11 cellular contexts compared by ENCODE assay signal in the genomic region with DNA sequence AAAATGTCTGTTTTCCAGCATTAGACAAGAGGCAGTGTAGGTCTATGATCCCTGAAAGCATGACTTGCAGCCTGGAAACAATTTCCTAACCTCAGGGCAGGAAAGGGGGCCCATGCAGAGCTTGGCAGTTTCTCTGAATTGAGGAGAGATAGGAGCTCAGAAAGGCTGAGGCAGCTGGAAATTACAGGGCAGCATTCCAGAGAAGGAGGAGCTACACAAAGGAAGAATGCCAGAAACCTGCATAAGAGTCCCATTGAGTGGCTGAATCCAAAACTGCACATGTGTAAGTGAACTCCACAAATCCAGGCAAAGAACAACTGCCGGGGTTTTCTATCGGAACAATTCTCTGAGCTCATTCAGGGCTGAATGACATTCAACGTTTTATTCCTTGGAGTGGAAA.
A peak's percentile ranks its signal among the peaks of the same experiment; 100 is the strongest.
DNase-seq lines count a peak whose midpoint lies in the region; ATAC-seq, FAIRE-seq and TF ChIP-seq lines count a peak whose summit lies in the region.
"Had no signal": no experiment of that assay in that cellular context is flagged by ENCODE, and none has a peak within 500 bp of the region (broad histone marks: within the 10 kb centered on the region; RNA-seq: fewer than 3 reads in every experiment).

No MANE protein-coding gene starts in this region.

- intact Hi-C loops in sciatic nerve (cut with DNase I), result no loop called here
- intact Hi-C loops in activated naive CD4-positive, alpha-beta T cell treated with anti-CD3 and anti-CD28 coated beads for 36 hours (cut with micrococcal nuclease), result no loop called here

- no peak for TF ChIP-seq CTCF in astrocyte (IDR thresholded peaks at IDR 0.05; ENCODE audit: insufficient read depth, low read depth, low read length)

- peaks cover 4% of the 10 kb centered on the region for H3K9me3 ChIP-seq in astrocyte (ENCODE audit: insufficient read depth, low read depth, low read length)

- no peak overlapping the region for H3K27ac Mint-ChIP-seq in astrocyte (ENCODE audit: unreplicated experiment)
- H3K27ac Mint-ChIP-seq in activated naive CD4-positive, alpha-beta T cell treated with anti-CD3 and anti-CD28 coated beads for 36 hours, result no peak overlapping the region

- H3K9ac ChIP-seq in astrocyte (ENCODE audit: low read length), result no peak overlapping the region

- H3K36me3 ChIP-seq in astrocyte (ENCODE audit: insufficient read depth, low read length), result no peaks in the 10 kb centered on the region

- no peaks in the 10 kb centered on the region for H3K4me1 ChIP-seq in astrocyte (ENCODE audit: insufficient read depth, low read length)
- H3K4me1 ChIP-seq: A549 had no signal

- no peaks in the 10 kb centered on the region for H3K27me3 ChIP-seq in astrocyte (ENCODE audit: insufficient read depth, low read length)

- CTCF ChIA-PET in activated naive CD4-positive, alpha-beta T cell treated with anti-CD3 and anti-CD28 coated beads for 36 hours (lab: Charles Lee), result interaction anchor here (0.7 kb wide), 1 partner anchor 82 kb away, joined by 3 read pairs; no protein-coding TSS in a partner anchor

- no peak overlapping the region for H3K27ac ChIP-seq in astrocyte (ENCODE audit: low read depth, low read length)
- H3K27ac ChIP-seq: A549 had no signal

- peaks cover 13% of the 10 kb centered on the region for H3K9me3 Mint-ChIP-seq in astrocyte (ENCODE audit: unreplicated experiment)
- peaks cover 11% of the 10 kb centered on the region for H3K9me3 Mint-ChIP-seq in activated naive CD4-positive, alpha-beta T cell treated with anti-CD3 and anti-CD28 coated beads for 36 hours

- H3K79me2 ChIP-seq in astrocyte (ENCODE audit: insufficient read depth, low read length), result no peaks in the 10 kb centered on the region

- no peak overlapping the region for H2AFZ ChIP-seq in astrocyte (ENCODE audit: low read depth, low read length)

- H3K4me3 Mint-ChIP-seq in astrocyte (ENCODE audit: unreplicated experiment), result no peak overlapping the region
- no peak overlapping the region for H3K4me3 Mint-ChIP-seq in activated naive CD4-positive, alpha-beta T cell treated with anti-CD3 and anti-CD28 coated beads for 36 hours

- no peak overlapping the region for H3K4me2 ChIP-seq in astrocyte (ENCODE audit: low read length)
- H3K4me2 ChIP-seq: A549 had no signal

- H3K36me3 Mint-ChIP-seq in astrocyte (ENCODE audit: low read depth, unreplicated experiment), result no peaks in the 10 kb centered on the region
- no peaks in the 10 kb centered on the region for H3K36me3 Mint-ChIP-seq in activated naive CD4-positive, alpha-beta T cell treated with anti-CD3 and anti-CD28 coated beads for 36 hours (ENCODE audit: low read depth)

- H3K27me3 Mint-ChIP-seq in astrocyte (ENCODE audit: low read depth, unreplicated experiment), result no peaks in the 10 kb centered on the region
- no peaks in the 10 kb centered on the region for H3K27me3 Mint-ChIP-seq in activated naive CD4-positive, alpha-beta T cell treated with anti-CD3 and anti-CD28 coated beads for 36 hours (ENCODE audit: low read depth)

- ATAC-seq in sciatic nerve (peak; percentile 91), HG02571 (IDR thresholded peaks at IDR 0.05; ENCODE audit: unreplicated experiment) (no peak)
- ATAC-seq: A549 had no signal

- no peaks in the 10 kb centered on the region for H4K20me1 ChIP-seq in astrocyte (ENCODE audit: insufficient read depth, low read length)

- FAIRE-seq in astrocyte (lab: Jason Lieb, UNC), result no peak
- FAIRE-seq: A549, islet of Langerhans had no signal

- H3K4me1 Mint-ChIP-seq in astrocyte (ENCODE audit: low read depth, unreplicated experiment), result no peaks in the 10 kb centered on the region
- H3K4me1 Mint-ChIP-seq in activated naive CD4-positive, alpha-beta T cell treated with anti-CD3 and anti-CD28 coated beads for 36 hours (ENCODE audit: low read depth), result no peaks in the 10 kb centered on the region

- no peak overlapping the region for H3K4me3 ChIP-seq in astrocyte (ENCODE audit: insufficient read depth, low read depth, low read length)
- H3K4me3 ChIP-seq: A549 had no signal

- peak; percentile 5 for DNase-seq in NCI-H1694 treated with DMSO at 0.1 percent for 48 hours (lab: John Stamatoyannopoulos, UW)
- no peak for DNase-seq in NCI-H1694 (lab: John Stamatoyannopoulos, UW)
- peak; percentile 43 for DNase-seq in astrocyte (ENCODE audit: low read depth)
- peak; percentile 44 to 72 for DNase-seq in hippocampal formation (lab: John Stamatoyannopoulos, UW)
- peak; percentile 68 for DNase-seq in sciatic nerve (ENCODE audit: low spot score)
- DNase-seq in NCI-H82 (lab: John Stamatoyannopoulos, UW), result no peak
- no peak for DNase-seq in activated naive CD4-positive, alpha-beta T cell treated with anti-CD3 and anti-CD28 coated beads for 36 hours
- DNase-seq: activated CD4-positive, alpha-beta T cell treated with anti-CD3 and anti-CD28 coated beads for 1 hour had no signal

Comparison
In these comparisons a context has a peak if more than half of its experiments do, and no peak if none do; other contexts are left out.
1. DNase-seq: peak in NCI-H1694 treated with DMSO at 0.1 percent for 48 hours (single experiment), astrocyte (single experiment), hippocampal formation (2 of 2) and sciatic nerve (single experiment); none in NCI-H1694 (single experiment), NCI-H82 (single experiment) and activated naive CD4-positive, alpha-beta T cell treated with anti-CD3 and anti-CD28 coated beads for 36 hours (single experiment).